Comparison of ENCODE assay signal across 1 cellular context in the genomic region with DNA sequence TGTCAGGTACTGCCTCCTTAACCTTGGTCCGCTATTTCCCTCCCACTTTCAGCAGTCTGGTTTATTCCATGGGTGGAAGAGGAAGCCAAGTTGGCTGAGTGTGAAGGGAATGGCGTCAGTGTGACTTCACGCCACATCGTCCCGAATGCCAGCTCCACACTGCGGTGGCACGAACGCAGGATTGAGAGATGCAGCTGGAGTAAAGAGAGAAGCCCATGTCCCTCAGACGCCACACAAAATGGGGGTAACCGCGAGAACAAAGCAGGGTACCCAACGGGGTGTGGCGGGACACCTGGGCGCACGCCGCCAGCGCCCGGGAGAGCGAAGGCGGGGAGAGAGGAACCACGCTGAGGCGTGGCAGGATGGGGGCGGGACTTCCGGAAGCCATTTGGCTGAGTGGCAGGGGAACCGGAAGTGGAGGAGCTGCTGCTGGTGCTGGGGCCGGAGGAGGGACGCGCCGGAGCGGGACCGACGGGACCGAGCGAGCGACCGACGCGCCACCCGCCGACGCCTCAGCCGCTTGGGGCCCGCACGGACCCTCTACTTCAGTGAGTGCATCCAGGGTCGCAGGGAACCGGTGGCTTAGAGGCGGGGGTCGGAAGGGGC.
TF ChIP-seq lines count a peak whose summit lies in the region.

A gene with protein sequence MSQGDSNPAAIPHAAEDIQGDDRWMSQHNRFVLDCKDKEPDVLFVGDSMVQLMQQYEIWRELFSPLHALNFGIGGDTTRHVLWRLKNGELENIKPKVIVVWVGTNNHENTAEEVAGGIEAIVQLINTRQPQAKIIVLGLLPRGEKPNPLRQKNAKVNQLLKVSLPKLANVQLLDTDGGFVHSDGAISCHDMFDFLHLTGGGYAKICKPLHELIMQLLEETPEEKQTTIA (plus strand): TSS at position 417 of the 606 bp plus-strand sequence. CDS start 8,161 bp downstream, outside the sequence.

TF ChIP-seq in K562, 482 proteins besides CTCF, POLR2A, EP300 and RAD21 (continued from another document and continues in another):
- TF ChIP-seq, protein P1, sequence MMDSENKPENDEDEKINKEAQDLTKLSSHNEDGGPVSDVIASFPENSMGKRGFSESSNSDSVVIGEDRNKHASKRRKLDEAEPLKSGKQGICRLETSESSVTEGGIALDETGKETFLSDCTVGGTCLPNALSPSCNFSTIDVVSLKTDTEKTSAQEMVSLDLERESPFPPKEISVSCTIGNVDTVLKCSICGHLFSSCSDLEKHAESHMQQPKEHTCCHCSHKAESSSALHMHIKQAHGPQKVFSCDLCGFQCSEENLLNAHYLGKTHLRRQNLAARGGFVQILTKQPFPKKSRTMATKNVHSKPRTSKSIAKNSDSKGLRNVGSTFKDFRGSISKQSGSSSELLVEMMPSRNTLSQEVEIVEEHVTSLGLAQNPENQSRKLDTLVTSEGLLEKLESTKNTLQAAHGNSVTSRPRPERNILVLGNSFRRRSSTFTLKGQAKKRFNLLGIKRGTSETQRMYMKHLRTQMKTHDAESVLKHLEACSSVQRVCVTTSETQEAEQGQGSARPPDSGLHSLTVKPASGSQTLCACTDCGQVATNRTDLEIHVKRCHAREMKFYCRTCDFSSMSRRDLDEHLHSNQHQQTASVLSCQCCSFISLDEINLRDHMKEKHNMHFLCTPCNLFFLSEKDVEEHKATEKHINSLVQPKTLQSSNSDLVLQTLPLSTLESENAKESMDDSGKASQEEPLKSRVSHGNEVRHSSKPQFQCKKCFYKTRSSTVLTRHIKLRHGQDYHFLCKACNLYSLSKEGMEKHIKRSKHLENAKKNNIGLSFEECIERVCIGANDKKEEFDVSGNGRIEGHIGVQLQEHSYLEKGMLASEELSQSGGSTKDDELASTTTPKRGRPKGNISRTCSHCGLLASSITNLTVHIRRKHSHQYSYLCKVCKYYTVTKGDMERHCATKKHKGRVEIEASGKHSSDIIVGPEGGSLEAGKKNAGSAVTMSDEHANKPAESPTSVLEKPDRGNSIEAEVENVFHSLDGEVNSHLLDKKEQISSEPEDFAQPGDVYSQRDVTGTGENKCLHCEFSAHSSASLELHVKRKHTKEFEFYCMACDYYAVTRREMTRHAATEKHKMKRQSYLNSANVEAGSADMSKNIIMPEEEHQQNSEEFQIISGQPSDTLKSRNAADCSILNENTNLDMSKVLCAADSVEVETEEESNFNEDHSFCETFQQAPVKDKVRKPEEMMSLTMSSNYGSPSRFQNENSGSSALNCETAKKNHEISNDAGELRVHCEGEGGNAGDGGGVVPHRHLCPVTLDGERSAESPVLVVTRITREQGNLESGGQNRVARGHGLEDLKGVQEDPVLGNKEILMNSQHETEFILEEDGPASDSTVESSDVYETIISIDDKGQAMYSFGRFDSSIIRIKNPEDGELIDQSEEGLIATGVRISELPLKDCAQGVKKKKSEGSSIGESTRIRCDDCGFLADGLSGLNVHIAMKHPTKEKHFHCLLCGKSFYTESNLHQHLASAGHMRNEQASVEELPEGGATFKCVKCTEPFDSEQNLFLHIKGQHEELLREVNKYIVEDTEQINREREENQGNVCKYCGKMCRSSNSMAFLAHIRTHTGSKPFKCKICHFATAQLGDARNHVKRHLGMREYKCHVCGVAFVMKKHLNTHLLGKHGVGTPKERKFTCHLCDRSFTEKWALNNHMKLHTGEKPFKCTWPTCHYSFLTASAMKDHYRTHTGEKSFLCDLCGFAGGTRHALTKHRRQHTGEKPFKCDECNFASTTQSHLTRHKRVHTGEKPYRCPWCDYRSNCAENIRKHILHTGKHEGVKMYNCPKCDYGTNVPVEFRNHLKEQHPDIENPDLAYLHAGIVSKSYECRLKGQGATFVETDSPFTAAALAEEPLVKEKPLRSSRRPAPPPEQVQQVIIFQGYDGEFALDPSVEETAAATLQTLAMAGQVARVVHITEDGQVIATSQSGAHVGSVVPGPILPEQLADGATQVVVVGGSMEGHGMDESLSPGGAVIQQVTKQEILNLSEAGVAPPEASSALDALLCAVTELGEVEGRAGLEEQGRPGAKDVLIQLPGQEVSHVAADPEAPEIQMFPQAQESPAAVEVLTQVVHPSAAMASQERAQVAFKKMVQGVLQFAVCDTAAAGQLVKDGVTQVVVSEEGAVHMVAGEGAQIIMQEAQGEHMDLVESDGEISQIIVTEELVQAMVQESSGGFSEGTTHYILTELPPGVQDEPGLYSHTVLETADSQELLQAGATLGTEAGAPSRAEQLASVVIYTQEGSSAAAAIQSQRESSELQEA (IDR thresholded peaks at IDR 0.05; ENCODE audit: low read depth) = no peak
- TF ChIP-seq, protein P2, sequence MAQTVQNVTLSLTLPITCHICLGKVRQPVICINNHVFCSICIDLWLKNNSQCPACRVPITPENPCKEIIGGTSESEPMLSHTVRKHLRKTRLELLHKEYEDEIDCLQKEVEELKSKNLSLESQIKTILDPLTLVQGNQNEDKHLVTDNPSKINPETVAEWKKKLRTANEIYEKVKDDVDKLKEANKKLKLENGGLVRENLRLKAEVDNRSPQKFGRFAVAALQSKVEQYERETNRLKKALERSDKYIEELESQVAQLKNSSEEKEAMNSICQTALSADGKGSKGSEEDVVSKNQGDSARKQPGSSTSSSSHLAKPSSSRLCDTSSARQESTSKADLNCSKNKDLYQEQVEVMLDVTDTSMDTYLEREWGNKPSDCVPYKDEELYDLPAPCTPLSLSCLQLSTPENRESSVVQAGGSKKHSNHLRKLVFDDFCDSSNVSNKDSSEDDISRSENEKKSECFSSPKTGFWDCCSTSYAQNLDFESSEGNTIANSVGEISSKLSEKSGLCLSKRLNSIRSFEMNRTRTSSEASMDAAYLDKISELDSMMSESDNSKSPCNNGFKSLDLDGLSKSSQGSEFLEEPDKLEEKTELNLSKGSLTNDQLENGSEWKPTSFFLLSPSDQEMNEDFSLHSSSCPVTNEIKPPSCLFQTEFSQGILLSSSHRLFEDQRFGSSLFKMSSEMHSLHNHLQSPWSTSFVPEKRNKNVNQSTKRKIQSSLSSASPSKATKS (CRISPR knock-in tag; IDR thresholded peaks at IDR 0.05) = no peak
- TF ChIP-seq ZNF124 (CRISPR knock-in tag; IDR thresholded peaks at IDR 0.05) = no peak
- no peak for TF ChIP-seq TAF15 (IDR thresholded peaks at IDR 0.05; ENCODE audit: low read depth, low read length)
- peak; percentile 49 for TF ChIP-seq DACH1 (IDR thresholded peaks at IDR 0.05; ENCODE audit: partially characterized antibody)
- TF ChIP-seq ZNF239 (CRISPR knock-in tag; IDR thresholded peaks at IDR 0.05) = no peak
- no peak for TF ChIP-seq ZNF830 (CRISPR knock-in tag; IDR thresholded peaks at IDR 0.05)
- no peak for TF ChIP-seq POU5F1 (IDR thresholded peaks at IDR 0.05; ENCODE audit: borderline replicate concordance, low read depth, low read length, partially characterized antibody)
- TF ChIP-seq ETS2 (tag; IDR thresholded peaks at IDR 0.05; ENCODE audit: borderline replicate concordance, poor library complexity, severe bottlenecking) = no peak
- TF ChIP-seq HNRNPH1 (optimal IDR thresholded peaks at IDR 0.05; ENCODE audit: low read depth, low read length) = no peak
- no peak for TF ChIP-seq ZFP36 (IDR thresholded peaks at IDR 0.05; ENCODE audit: low read depth, low read length, partially characterized antibody)
- TF ChIP-seq MCM3 (IDR thresholded peaks at IDR 0.05) = no peak
- TF ChIP-seq, protein P3, sequence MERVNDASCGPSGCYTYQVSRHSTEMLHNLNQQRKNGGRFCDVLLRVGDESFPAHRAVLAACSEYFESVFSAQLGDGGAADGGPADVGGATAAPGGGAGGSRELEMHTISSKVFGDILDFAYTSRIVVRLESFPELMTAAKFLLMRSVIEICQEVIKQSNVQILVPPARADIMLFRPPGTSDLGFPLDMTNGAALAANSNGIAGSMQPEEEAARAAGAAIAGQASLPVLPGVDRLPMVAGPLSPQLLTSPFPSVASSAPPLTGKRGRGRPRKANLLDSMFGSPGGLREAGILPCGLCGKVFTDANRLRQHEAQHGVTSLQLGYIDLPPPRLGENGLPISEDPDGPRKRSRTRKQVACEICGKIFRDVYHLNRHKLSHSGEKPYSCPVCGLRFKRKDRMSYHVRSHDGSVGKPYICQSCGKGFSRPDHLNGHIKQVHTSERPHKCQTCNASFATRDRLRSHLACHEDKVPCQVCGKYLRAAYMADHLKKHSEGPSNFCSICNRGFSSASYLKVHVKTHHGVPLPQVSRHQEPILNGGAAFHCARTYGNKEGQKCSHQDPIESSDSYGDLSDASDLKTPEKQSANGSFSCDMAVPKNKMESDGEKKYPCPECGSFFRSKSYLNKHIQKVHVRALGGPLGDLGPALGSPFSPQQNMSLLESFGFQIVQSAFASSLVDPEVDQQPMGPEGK (CRISPR knock-in tag; IDR thresholded peaks at IDR 0.05; ENCODE audit: borderline replicate concordance) = no peak
- TF ChIP-seq TEAD4 (IDR thresholded peaks at IDR 0.05; ENCODE audit: low read length) = no peak
- TF ChIP-seq TEAD4 (CRISPR knock-in tag; IDR thresholded peaks at IDR 0.05; ENCODE audit: borderline replicate concordance) = no peak
- TF ChIP-seq U2AF1 (optimal IDR thresholded peaks at IDR 0.05; ENCODE audit: low read depth, low read length) = no peak
- peak; percentile 95 for TF ChIP-seq RBFOX2 (IDR thresholded peaks at IDR 0.05; ENCODE audit: low read depth, low read length)
- no peak for TF ChIP-seq ZFP1 (CRISPR knock-in tag; IDR thresholded peaks at IDR 0.05)
- no peak for TF ChIP-seq SIRT6 (IDR thresholded peaks at IDR 0.05; ENCODE audit: low read depth, low read length)
- TF ChIP-seq BRD9 (IDR thresholded peaks at IDR 0.05; ENCODE audit: low read depth, partially characterized antibody) = peak; percentile 14
- TF ChIP-seq ZNF699 (CRISPR knock-in tag; IDR thresholded peaks at IDR 0.05; ENCODE audit: insufficient replicate concordance) = no peak
- no peak for TF ChIP-seq ZNF165 (CRISPR knock-in tag; IDR thresholded peaks at IDR 0.05; ENCODE audit: borderline replicate concordance)
- TF ChIP-seq ZNF583 (CRISPR knock-in tag; IDR thresholded peaks at IDR 0.05) = no peak
- TF ChIP-seq, protein P4, sequence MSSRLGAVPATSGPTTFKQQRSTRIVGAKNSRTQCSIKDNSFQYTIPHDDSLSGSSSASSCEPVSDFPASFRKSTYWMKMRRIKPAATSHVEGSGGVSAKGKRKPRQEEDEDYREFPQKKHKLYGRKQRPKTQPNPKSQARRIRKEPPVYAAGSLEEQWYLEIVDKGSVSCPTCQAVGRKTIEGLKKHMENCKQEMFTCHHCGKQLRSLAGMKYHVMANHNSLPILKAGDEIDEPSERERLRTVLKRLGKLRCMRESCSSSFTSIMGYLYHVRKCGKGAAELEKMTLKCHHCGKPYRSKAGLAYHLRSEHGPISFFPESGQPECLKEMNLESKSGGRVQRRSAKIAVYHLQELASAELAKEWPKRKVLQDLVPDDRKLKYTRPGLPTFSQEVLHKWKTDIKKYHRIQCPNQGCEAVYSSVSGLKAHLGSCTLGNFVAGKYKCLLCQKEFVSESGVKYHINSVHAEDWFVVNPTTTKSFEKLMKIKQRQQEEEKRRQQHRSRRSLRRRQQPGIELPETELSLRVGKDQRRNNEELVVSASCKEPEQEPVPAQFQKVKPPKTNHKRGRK (tag; IDR thresholded peaks at IDR 0.05) = no peak
- TF ChIP-seq ZNF263 (CRISPR knock-in tag; IDR thresholded peaks at IDR 0.05; ENCODE audit: borderline replicate concordance) = peak; percentile 66; the same call in 1 of the 2 replicates
- no peak for TF ChIP-seq TAF7 (tag; IDR thresholded peaks at IDR 0.05)
- TF ChIP-seq ZNF785 (CRISPR knock-in tag; IDR thresholded peaks at IDR 0.05) = no peak
- no peak for TF ChIP-seq ZNF717 (CRISPR knock-in tag; IDR thresholded peaks at IDR 0.05)
- TF ChIP-seq PTTG1 (tag; IDR thresholded peaks at IDR 0.05; ENCODE audit: low read depth) = no peak
- TF ChIP-seq ZBTB1 (CRISPR knock-in tag; IDR thresholded peaks at IDR 0.05; ENCODE audit: borderline replicate concordance, low read depth) = 0 out of 2 replicates have a peak, but pooled peaks have one; percentile 51
- no peak for TF ChIP-seq FUS (optimal IDR thresholded peaks at IDR 0.05; ENCODE audit: low read depth, low read length)
- TF ChIP-seq PURB (CRISPR knock-in tag; IDR thresholded peaks at IDR 0.05; ENCODE audit: low read depth) = no peak
- no peak for TF ChIP-seq HSF4 (CRISPR knock-in tag; IDR thresholded peaks at IDR 0.05; ENCODE audit: borderline replicate concordance)
- TF ChIP-seq TRIM24 (IDR thresholded peaks at IDR 0.05) = peak in 1 of 2 experiments; percentile 59; a peak in 1 of 4 replicates
- TF ChIP-seq, protein P5, sequence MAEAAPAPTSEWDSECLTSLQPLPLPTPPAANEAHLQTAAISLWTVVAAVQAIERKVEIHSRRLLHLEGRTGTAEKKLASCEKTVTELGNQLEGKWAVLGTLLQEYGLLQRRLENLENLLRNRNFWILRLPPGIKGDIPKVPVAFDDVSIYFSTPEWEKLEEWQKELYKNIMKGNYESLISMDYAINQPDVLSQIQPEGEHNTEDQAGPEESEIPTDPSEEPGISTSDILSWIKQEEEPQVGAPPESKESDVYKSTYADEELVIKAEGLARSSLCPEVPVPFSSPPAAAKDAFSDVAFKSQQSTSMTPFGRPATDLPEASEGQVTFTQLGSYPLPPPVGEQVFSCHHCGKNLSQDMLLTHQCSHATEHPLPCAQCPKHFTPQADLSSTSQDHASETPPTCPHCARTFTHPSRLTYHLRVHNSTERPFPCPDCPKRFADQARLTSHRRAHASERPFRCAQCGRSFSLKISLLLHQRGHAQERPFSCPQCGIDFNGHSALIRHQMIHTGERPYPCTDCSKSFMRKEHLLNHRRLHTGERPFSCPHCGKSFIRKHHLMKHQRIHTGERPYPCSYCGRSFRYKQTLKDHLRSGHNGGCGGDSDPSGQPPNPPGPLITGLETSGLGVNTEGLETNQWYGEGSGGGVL (CRISPR knock-in tag; IDR thresholded peaks at IDR 0.05) = no peak
- TF ChIP-seq ZKSCAN8 (CRISPR knock-in tag; IDR thresholded peaks at IDR 0.05) = no peak
- TF ChIP-seq ZNF121 (CRISPR knock-in tag; conservative IDR thresholded peaks at IDR 0.05) = no peak
- TF ChIP-seq, protein P6, sequence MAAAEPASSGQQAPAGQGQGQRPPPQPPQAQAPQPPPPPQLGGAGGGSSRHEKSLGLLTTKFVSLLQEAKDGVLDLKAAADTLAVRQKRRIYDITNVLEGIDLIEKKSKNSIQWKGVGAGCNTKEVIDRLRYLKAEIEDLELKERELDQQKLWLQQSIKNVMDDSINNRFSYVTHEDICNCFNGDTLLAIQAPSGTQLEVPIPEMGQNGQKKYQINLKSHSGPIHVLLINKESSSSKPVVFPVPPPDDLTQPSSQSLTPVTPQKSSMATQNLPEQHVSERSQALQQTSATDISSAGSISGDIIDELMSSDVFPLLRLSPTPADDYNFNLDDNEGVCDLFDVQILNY (CRISPR knock-in tag; IDR thresholded peaks at IDR 0.05) = no peak
- no peak for TF ChIP-seq TSC22D4 (tag; IDR thresholded peaks at IDR 0.05)
- no peak for TF ChIP-seq ZBTB8A (IDR thresholded peaks at IDR 0.05; ENCODE audit: partially characterized antibody)
- no peak for TF ChIP-seq POLR3A (IDR thresholded peaks at IDR 0.05; ENCODE audit: borderline replicate concordance, extremely low read depth, insufficient read depth, insufficient read length)
- no peak for TF ChIP-seq FOXA1 (IDR thresholded peaks at IDR 0.05; ENCODE audit: borderline replicate concordance)
- no peak for TF ChIP-seq ILK (tag; IDR thresholded peaks at IDR 0.05; ENCODE audit: borderline replicate concordance, low read depth)
- no peak for TF ChIP-seq GATA2 (CRISPR knock-in tag; IDR thresholded peaks at IDR 0.05)
- TF ChIP-seq PHTF2 (CRISPR knock-in tag; IDR thresholded peaks at IDR 0.05) = no peak
- TF ChIP-seq ZNF212 (CRISPR knock-in tag; IDR thresholded peaks at IDR 0.05) = no peak
